Comparison of ENCODE assay signal across 8 cellular contexts in genomic region chr12:15700595-15700994, GRCh38.
DNase-seq lines count a peak whose midpoint lies in the region; ATAC-seq and TF ChIP-seq lines count a peak whose summit lies in the region.

No MANE protein-coding gene starts in this region.

- H3K27ac ChIP-seq in ascending aorta = peak overlapping the region; percentile 87 to 90
- H3K27ac ChIP-seq in left lung = peak overlapping the region; percentile 74 to 82
- no peak overlapping the region for H3K27ac ChIP-seq in caudate nucleus (ENCODE audit: low read depth, low read length)

- intact Hi-C loops in ascending aorta (cut with DNase I) = loop anchor here (2.0 to 10.0 kb wide), 3 partner anchors 26 to 166 kb away; no protein-coding TSS in a partner anchor
- intact Hi-C loops in left lung (cut with DNase I) = no loop called here

- H3K4me1 ChIP-seq in ascending aorta (peaks cover 9 to 68% of the 10 kb centered on the region in 2 donors), left lung (peaks cover 21 to 59% of the 10 kb centered on the region in 2 donors)

- H3K9me3 ChIP-seq in ascending aorta = no peaks in the 10 kb centered on the region
- no peaks in the 10 kb centered on the region for H3K9me3 ChIP-seq in left lung

- TF ChIP-seq CTCF in ascending aorta (IDR thresholded peaks at IDR 0.05) = no peak
- TF ChIP-seq CTCF in left lung (IDR thresholded peaks at IDR 0.05) = no peak

- DNase-seq in AG08395 (ENCODE audit: low spot score) (peak; percentile 75), HT-29 (ENCODE audit: low spot score) (peak; percentile 57), ascending aorta (ENCODE audit: low spot score in 2 of 2) (no peak), left lung (no peak), NCI-H2029 (lab: John Stamatoyannopoulos, UW) (no peak), caudate nucleus (lab: John Stamatoyannopoulos, UW) (no peak), DMS 273 treated with DMSO at 0.1 percent for 48 hours (lab: John Stamatoyannopoulos, UW) (no peak)

- H3K27me3 ChIP-seq in ascending aorta (no peaks in the 10 kb centered on the region), left lung (no peaks in the 10 kb centered on the region)

- no peaks in the 10 kb centered on the region for H3K36me3 ChIP-seq in ascending aorta
- H3K36me3 ChIP-seq in left lung = no peaks in the 10 kb centered on the region

- H3K4me3 ChIP-seq in ascending aorta (no peak overlapping the region), left lung (no peak overlapping the region)

- ATAC-seq in GM19328 (IDR thresholded peaks at IDR 0.05; ENCODE audit: unreplicated experiment) (peak; percentile 54), left lung (peak; percentile 68)

Comparison
In these comparisons a context has a peak if more than half of its experiments do, and no peak if none do; other contexts are left out.
1. DNase-seq: peak in AG08395 (single experiment) and HT-29 (single experiment); none in ascending aorta (0 of 2), left lung (0 of 2), NCI-H2029 (single experiment), caudate nucleus (0 of 61) and DMS 273 treated with DMSO at 0.1 percent for 48 hours (single experiment).